Comparison of ENCODE assay signal across 1 cellular context in genomic region chr1:153985341-153985912, GRCh38.
TF ChIP-seq lines count a peak whose summit lies in the region.

No MANE protein-coding gene starts in this region.

TF ChIP-seq in GM12878, 131 proteins besides CTCF, POLR2A, EP300 and RAD21:
- TF ChIP-seq RFX5 (IDR thresholded peaks at IDR 0.05; ENCODE audit: low read depth, low read length) (no peak), EED (IDR thresholded peaks at IDR 0.05; ENCODE audit: low read depth) (peak; percentile 4; the same call in 1 of the 2 replicates), EZH2 (IDR thresholded peaks at IDR 0.05; ENCODE audit: borderline replicate concordance, control insufficient read depth, low read depth, low read length) (no peak), BACH1 (IDR thresholded peaks at IDR 0.05; ENCODE audit: borderline replicate concordance) (no peak), TCF3 (IDR thresholded peaks at IDR 0.05; ENCODE audit: borderline replicate concordance, insufficient read depth, low read depth, low read length) (no peak), SUPT20H (IDR thresholded peaks at IDR 0.05; ENCODE audit: borderline replicate concordance, control insufficient read depth, low read depth, low read length) (no peak), KAT2A (conservative IDR thresholded peaks at IDR 0.05; ENCODE audit: control insufficient read depth, low read depth, low read length) (no peak), ZNF622 (IDR thresholded peaks at IDR 0.05) (no peak), BRCA1 (IDR thresholded peaks at IDR 0.05; ENCODE audit: low read depth, low read length) (no peak), JUND (IDR thresholded peaks at IDR 0.05; ENCODE audit: low read depth, low read length) (no peak), REST (IDR thresholded peaks at IDR 0.05; ENCODE audit: low read depth, low read length) (no peak), TAF1 (IDR thresholded peaks at IDR 0.05; ENCODE audit: borderline replicate concordance, low read depth, low read length) (no peak), SREBF1 (IDR thresholded peaks at IDR 0.05; ENCODE audit: low read length) (no peak), SMC3 (IDR thresholded peaks at IDR 0.05; ENCODE audit: borderline replicate concordance, low read length) (no peak), ZNF274 (IDR thresholded peaks at IDR 0.05; ENCODE audit: insufficient read depth, insufficient read length) (no peak), MYB (IDR thresholded peaks at IDR 0.05; ENCODE audit: borderline replicate concordance, low read depth, low read length) (no peak), NFYA (IDR thresholded peaks at IDR 0.05; ENCODE audit: borderline replicate concordance, low read depth, low read length) (no peak), RUNX3 (IDR thresholded peaks at IDR 0.05; ENCODE audit: low read length) (0 out of 2 replicates have a peak, but pooled peaks have one; percentile 10), MLLT1 (IDR thresholded peaks at IDR 0.05) (0 out of 2 replicates have a peak, but pooled peaks have one; percentile 58), CHD4 (IDR thresholded peaks at IDR 0.05) (no peak), BCL11A (IDR thresholded peaks at IDR 0.05; ENCODE audit: low read depth, low read length) (no peak), HDGF (IDR thresholded peaks at IDR 0.05) (no peak), RAD51 (IDR thresholded peaks at IDR 0.05) (no peak), RCOR1 (conservative IDR thresholded peaks at IDR 0.05; ENCODE audit: low read depth, low read length) (no peak), LARP7 (IDR thresholded peaks at IDR 0.05) (no peak), IRF3 (IDR thresholded peaks at IDR 0.05) (no peak), CBX3 (IDR thresholded peaks at IDR 0.05; ENCODE audit: borderline replicate concordance, low read depth) (no peak), ZSCAN29 (IDR thresholded peaks at IDR 0.05) (no peak), IKZF2 (IDR thresholded peaks at IDR 0.05) (peak in 1 of 2 experiments; percentile 40; a peak in 1 of 4 replicates), JUNB (IDR thresholded peaks at IDR 0.05) (peak; percentile 72)
- TF ChIP-seq, protein P1, sequence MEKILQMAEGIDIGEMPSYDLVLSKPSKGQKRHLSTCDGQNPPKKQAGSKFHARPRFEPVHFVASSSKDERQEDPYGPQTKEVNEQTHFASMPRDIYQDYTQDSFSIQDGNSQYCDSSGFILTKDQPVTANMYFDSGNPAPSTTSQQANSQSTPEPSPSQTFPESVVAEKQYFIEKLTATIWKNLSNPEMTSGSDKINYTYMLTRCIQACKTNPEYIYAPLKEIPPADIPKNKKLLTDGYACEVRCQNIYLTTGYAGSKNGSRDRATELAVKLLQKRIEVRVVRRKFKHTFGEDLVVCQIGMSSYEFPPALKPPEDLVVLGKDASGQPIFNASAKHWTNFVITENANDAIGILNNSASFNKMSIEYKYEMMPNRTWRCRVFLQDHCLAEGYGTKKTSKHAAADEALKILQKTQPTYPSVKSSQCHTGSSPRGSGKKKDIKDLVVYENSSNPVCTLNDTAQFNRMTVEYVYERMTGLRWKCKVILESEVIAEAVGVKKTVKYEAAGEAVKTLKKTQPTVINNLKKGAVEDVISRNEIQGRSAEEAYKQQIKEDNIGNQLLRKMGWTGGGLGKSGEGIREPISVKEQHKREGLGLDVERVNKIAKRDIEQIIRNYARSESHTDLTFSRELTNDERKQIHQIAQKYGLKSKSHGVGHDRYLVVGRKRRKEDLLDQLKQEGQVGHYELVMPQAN (conservative IDR thresholded peaks at IDR 0.05): no peak
- TF ChIP-seq, protein P2, sequence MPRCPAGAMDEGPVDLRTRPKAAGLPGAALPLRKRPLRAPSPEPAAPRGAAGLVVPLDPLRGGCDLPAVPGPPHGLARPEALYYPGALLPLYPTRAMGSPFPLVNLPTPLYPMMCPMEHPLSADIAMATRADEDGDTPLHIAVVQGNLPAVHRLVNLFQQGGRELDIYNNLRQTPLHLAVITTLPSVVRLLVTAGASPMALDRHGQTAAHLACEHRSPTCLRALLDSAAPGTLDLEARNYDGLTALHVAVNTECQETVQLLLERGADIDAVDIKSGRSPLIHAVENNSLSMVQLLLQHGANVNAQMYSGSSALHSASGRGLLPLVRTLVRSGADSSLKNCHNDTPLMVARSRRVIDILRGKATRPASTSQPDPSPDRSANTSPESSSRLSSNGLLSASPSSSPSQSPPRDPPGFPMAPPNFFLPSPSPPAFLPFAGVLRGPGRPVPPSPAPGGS (IDR thresholded peaks at IDR 0.05; ENCODE audit: borderline replicate concordance, insufficient read depth, low read depth, low read length, poor library complexity, severe bottlenecking): no peak
